8 cellular contexts compared by ENCODE assay signal in genomic region chr19:57560049-57560491, GRCh38. TPM values are rescaled to one million over a fixed set of nuclear protein-coding genes. Genes with fewer than 3 reads are reported as not detected.
DNase-seq lines count a peak whose midpoint lies in the region; ATAC-seq and TF ChIP-seq lines count a peak whose summit lies in the region.

No MANE protein-coding gene starts in this region.

- H3K4me3 ChIP-seq in AG04450 (ENCODE audit: low read depth, low read length) (peak overlapping the region; percentile 98), HAP-1 (peak overlapping the region; percentile 75)

- peak overlapping the region; percentile 81 for H3K27ac ChIP-seq in AG04450 (ENCODE audit: low read depth, low read length)

- TF ChIP-seq CTCF in AG04450 (IDR thresholded peaks at IDR 0.05; ENCODE audit: low read depth, low read length) = no peak

- in situ Hi-C loops in HAP-1 (cut with MboI; ENCODE audit: low sequenced_read_pairs) = no loop called here

- ATAC-seq in GM21515 (IDR thresholded peaks at IDR 0.05; ENCODE audit: unreplicated experiment) = no peak

- POLR2A ChIA-PET in AG04450 (lab: Yijun Ruan, JAX) (interaction anchor here (0.6 kb wide), 2 partner anchors 210 to 830 kb away, joined by 3 to 4 read pairs; no protein-coding TSS in a partner anchor), HEK293T (lab: Yijun Ruan, JAX) (no interaction called here)
- POLR2A ChIA-PET in activated CD4-positive, alpha-beta memory T cell treated with anti-CD3 and anti-CD28 coated beads for 36 hours (lab: Charles Lee) = no interaction called here

- H3K27me3 ChIP-seq in AG04450 (ENCODE audit: control insufficient read depth, insufficient read depth, low read length) (no peaks in the 10 kb centered on the region), HAP-1 (ENCODE audit: low read depth) (no peaks in the 10 kb centered on the region)

- no peaks in the 10 kb centered on the region for H3K4me1 ChIP-seq in HAP-1

- H3K36me3 ChIP-seq in HAP-1 (replicated peaks) = peaks cover 9% of the 10 kb centered on the region

- DNase-seq in AG04450 (ENCODE audit: low read depth, low spot score) (peak; percentile 16), HAP-1 (ENCODE audit: low spot score in 2 of 2) (no peak), glomerular visceral epithelial cell (ENCODE audit: extremely low spot score) (peak; percentile 12), renal cortical epithelial cell (ENCODE audit: low read depth) (peak; percentile 29), NCI-H69 (lab: John Stamatoyannopoulos, UW) (no peak), HEK293T (ENCODE audit: extremely low spot score) (no peak)
- no peak for DNase-seq in activated CD4-positive, alpha-beta memory T cell treated with anti-CD3 and anti-CD28 coated beads for 36 hours

- peaks cover 56% of the 10 kb centered on the region for H3K9me3 Mint-ChIP-seq in activated CD4-positive, alpha-beta memory T cell treated with anti-CD3 and anti-CD28 coated beads for 36 hours

- peak overlapping the region; percentile 82 for H3K27ac Mint-ChIP-seq in activated CD4-positive, alpha-beta memory T cell treated with anti-CD3 and anti-CD28 coated beads for 36 hours

- peak overlapping the region; percentile 90 for H3K4me3 Mint-ChIP-seq in activated CD4-positive, alpha-beta memory T cell treated with anti-CD3 and anti-CD28 coated beads for 36 hours

- H3K27me3 Mint-ChIP-seq in activated CD4-positive, alpha-beta memory T cell treated with anti-CD3 and anti-CD28 coated beads for 36 hours = peaks cover 4% of the 10 kb centered on the region

- peaks cover 47% of the 10 kb centered on the region for H3K36me3 Mint-ChIP-seq in activated CD4-positive, alpha-beta memory T cell treated with anti-CD3 and anti-CD28 coated beads for 36 hours

- intact Hi-C loops in activated CD4-positive, alpha-beta memory T cell treated with anti-CD3 and anti-CD28 coated beads for 36 hours (cut with micrococcal nuclease) = no loop called here

- peaks cover 28% of the 10 kb centered on the region for H3K4me1 Mint-ChIP-seq in activated CD4-positive, alpha-beta memory T cell treated with anti-CD3 and anti-CD28 coated beads for 36 hours (ENCODE audit: low read depth)

- CTCF ChIA-PET in AG04450 (lab: Charles Lee) = no interaction called here
- CTCF ChIA-PET in activated CD4-positive, alpha-beta memory T cell treated with anti-CD3 and anti-CD28 coated beads for 36 hours (lab: Charles Lee) = no interaction called here
- CTCF ChIA-PET in HEK293T (lab: Yijun Ruan, JAX) = no interaction called here

- H3K9me3 ChIP-seq in AG04450 (ENCODE audit: control insufficient read depth, insufficient read depth, low read length) = peaks cover 30% of the 10 kb centered on the region
- peaks cover 12% of the 10 kb centered on the region for H3K9me3 ChIP-seq in HAP-1

TF ChIP-seq in HEK293T, 16 proteins besides CTCF, POLR2A, EP300 and RAD21:
- TF ChIP-seq L3MBTL2 (conservative IDR thresholded peaks at IDR 0.05) = no peak
- no peak for TF ChIP-seq BHLHE40 (IDR thresholded peaks at IDR 0.05; ENCODE audit: borderline replicate concordance)
- no peak for TF ChIP-seq TARDBP (IDR thresholded peaks at IDR 0.05)
- no peak for TF ChIP-seq PKNOX1 (IDR thresholded peaks at IDR 0.05)
- TF ChIP-seq NFRKB (IDR thresholded peaks at IDR 0.05) = no peak
- no peak for TF ChIP-seq ELF4 (IDR thresholded peaks at IDR 0.05)
- TF ChIP-seq LEF1 (IDR thresholded peaks at IDR 0.05; ENCODE audit: borderline replicate concordance) = no peak
- no peak for TF ChIP-seq CTBP1 (IDR thresholded peaks at IDR 0.05; ENCODE audit: borderline replicate concordance)

RNA-seq across cellular contexts. Expression of gene ZNF550, which starts 0.4 kb away (rescaled TPM):
- 6.8 and 8.2 TPM in 2 replicates for polyA plus RNA-seq in AG04450 (2011; rRNA removed)
- polyA minus RNA-seq in AG04450 (2011; rRNA and poly(A)+ RNA removed) = 11.0 and 11.2 TPM in 2 replicates
- 1 to 10 TPM; 5.6 to 6.6 TPM for total RNA-seq in activated CD4-positive, alpha-beta memory T cell treated with anti-CD3 and anti-CD28 coated beads for 36 hours
- total RNA-seq in renal cortical epithelial cell = 5.2 and 8.4 TPM in 2 replicates

RNA-seq across cellular contexts. Expression of gene ZNF416, which starts 18.6 kb away (rescaled TPM):
- polyA plus RNA-seq in AG04450 (2011; rRNA removed) = 4.4 and 4.8 TPM in 2 replicates
- polyA minus RNA-seq in AG04450 (2011; rRNA and poly(A)+ RNA removed) = 10.0 and 10.1 TPM in 2 replicates
- total RNA-seq in activated CD4-positive, alpha-beta memory T cell treated with anti-CD3 and anti-CD28 coated beads for 36 hours = 1 to 10 TPM; 2.2 to 2.4 TPM
- 4.3 and 6.4 TPM in 2 replicates for total RNA-seq in renal cortical epithelial cell

RNA-seq across cellular contexts. Expression of gene ZIK1, which starts 23.9 kb away (rescaled TPM):
- 4.3 and 4.5 TPM in 2 replicates for polyA plus RNA-seq in AG04450 (2011; rRNA removed)
- 6.1 and 6.6 TPM in 2 replicates for polyA minus RNA-seq in AG04450 (2011; rRNA and poly(A)+ RNA removed)
- 1 to 10 TPM; 3.4 to 3.6 TPM for total RNA-seq in activated CD4-positive, alpha-beta memory T cell treated with anti-CD3 and anti-CD28 coated beads for 36 hours
- 5.0 and 8.3 TPM in 2 replicates for total RNA-seq in renal cortical epithelial cell

RNA-seq across cellular contexts. Expression of gene ZNF549, which starts 32.9 kb away (rescaled TPM):
- 5.0 and 5.8 TPM in 2 replicates for polyA plus RNA-seq in AG04450 (2011; rRNA removed)
- polyA minus RNA-seq in AG04450 (2011; rRNA and poly(A)+ RNA removed) = 6.0 and 7.8 TPM in 2 replicates
- 1 to 10 TPM; 2.9 to 3.4 TPM for total RNA-seq in activated CD4-positive, alpha-beta memory T cell treated with anti-CD3 and anti-CD28 coated beads for 36 hours
- total RNA-seq in renal cortical epithelial cell = 7.5 and 9.2 TPM in 2 replicates

RNA-seq across cellular contexts. Expression of gene ZNF530, which starts 39.6 kb away (rescaled TPM):
- polyA plus RNA-seq in AG04450 (2011; rRNA removed) = 1.3 and 1.5 TPM in 2 replicates
- 1.4 and 2.3 TPM in 2 replicates for polyA minus RNA-seq in AG04450 (2011; rRNA and poly(A)+ RNA removed)
- total RNA-seq in activated CD4-positive, alpha-beta memory T cell treated with anti-CD3 and anti-CD28 coated beads for 36 hours = 1 to 10 TPM; 3.7 to 5.6 TPM
- total RNA-seq in renal cortical epithelial cell = 3.8 and 11.8 TPM in 2 replicates

Comparison
In these comparisons a context has a peak if more than half of its experiments do, and no peak if none do; other contexts are left out.
1. DNase-seq: peak in AG04450 (single experiment), glomerular visceral epithelial cell (single experiment) and renal cortical epithelial cell (single experiment); none in HAP-1 (0 of 2), activated CD4-positive, alpha-beta memory T cell treated with anti-CD3 and anti-CD28 coated beads for 36 hours (single experiment), NCI-H69 (single experiment) and HEK293T (single experiment).